24 cellular contexts compared by ENCODE assay signal in the genomic region with DNA sequence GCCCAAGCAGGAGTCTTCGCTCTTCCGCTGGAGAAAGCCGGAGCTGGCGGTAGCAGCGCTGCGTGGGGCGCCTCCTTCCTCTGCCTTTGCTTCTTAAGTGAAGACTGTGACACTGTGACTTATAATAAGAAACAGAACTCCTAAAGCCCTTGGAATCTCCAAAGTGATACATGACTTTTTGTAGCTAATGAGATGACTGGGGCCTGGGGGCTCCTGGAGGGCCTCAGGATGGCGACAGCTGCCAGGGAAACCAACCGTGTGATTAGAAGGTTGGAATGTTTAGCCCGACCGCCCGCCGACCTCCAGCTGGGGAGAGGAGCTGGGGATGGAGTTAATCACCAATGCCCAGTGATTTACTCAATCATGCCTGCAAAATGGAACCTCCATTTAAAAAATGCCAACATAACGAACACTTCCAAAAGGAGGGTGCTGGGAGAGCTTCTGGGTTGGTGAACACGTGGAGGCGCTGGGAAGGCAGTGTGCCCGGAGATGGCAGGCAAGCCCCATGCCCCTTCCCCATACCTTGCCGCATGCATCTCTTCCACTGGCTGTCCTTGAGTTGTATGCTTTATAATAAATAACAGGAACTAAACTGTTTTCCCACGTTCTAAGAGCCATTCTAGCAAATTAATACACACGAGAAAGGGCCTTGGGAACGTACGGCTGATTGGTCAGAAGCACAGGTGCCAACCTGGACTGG. TPM values are rescaled to one million over a fixed set of nuclear protein-coding genes. Genes with fewer than 3 reads are reported as not detected.
DNase-seq lines count a peak whose midpoint lies in the region; FAIRE-seq and TF ChIP-seq lines count a peak whose summit lies in the region.
"Had no signal": no experiment of that assay in that cellular context is flagged by ENCODE, and none has a peak within 500 bp of the region (broad histone marks: within the 10 kb centered on the region; RNA-seq: fewer than 3 reads in every experiment).

No MANE protein-coding gene starts in this region.

- no peaks in the 10 kb centered on the region for H3K36me3 ChIP-seq in SJCRH30
- H3K36me3 ChIP-seq in mammary epithelial cell (ENCODE audit: insufficient read depth, low read length): no peaks in the 10 kb centered on the region
- no peaks in the 10 kb centered on the region for H3K36me3 ChIP-seq in MM.1S (replicated peaks; ENCODE audit: insufficient read depth, low read length)
- H3K36me3 ChIP-seq: ascending aorta, esophagus muscularis mucosa, gastrocnemius medialis, HAP-1, pancreas had no signal

- no peak overlapping the region for H3K9ac ChIP-seq in mammary epithelial cell (ENCODE audit: insufficient read depth, low read length)
- no peak overlapping the region for H3K9ac ChIP-seq in MM.1S (ENCODE audit: low read length)

- H3K4me2 ChIP-seq in mammary epithelial cell (ENCODE audit: insufficient read depth, low read depth, low read length): no peak overlapping the region
- H3K4me2 ChIP-seq in MM.1S (ENCODE audit: low read depth, low read length): no peak overlapping the region

- H3K27me3 ChIP-seq in SJCRH30 (0 out of 2 replicates have a peak, but pooled peaks cover 2% of the 10 kb centered on the region), mammary epithelial cell (ENCODE audit: insufficient read depth, low read length) (peaks cover 9% of the 10 kb centered on the region), MM.1S (replicated peaks; ENCODE audit: insufficient read depth, low read length) (no peaks in the 10 kb centered on the region)
- H3K27me3 ChIP-seq: ascending aorta, pancreas had no signal

- no peaks in the 10 kb centered on the region for H3F3A ChIP-seq in MM.1S (ENCODE audit: insufficient read depth, low read length)

- peak; percentile 9 for FAIRE-seq in HTR-8/SVneo (lab: Jason Lieb, UNC)
- FAIRE-seq: GM18507, kidney, pancreas had no signal

- no peak for DNase-seq in HTR-8/SVneo (ENCODE audit: insufficient read length, low spot score)
- peak; percentile 46 to 60 for DNase-seq in SJCRH30
- DNase-seq in kidney glomerular epithelial cell (lab: John Stamatoyannopoulos, UW): peak; percentile 62
- peak; percentile 89 for DNase-seq in retina
- no peak for DNase-seq in mammary epithelial cell
- DNase-seq in NCI-H226: no peak
- DNase-seq in MM.1S: no peak
- DNase-seq: activated CD4-positive, alpha-beta T cell treated with anti-CD3 and anti-CD28 coated beads for 36 hours; activated CD8-positive, alpha-beta memory T cell treated with anti-CD3 and anti-CD28 coated beads for 24 hours; activated T-cell treated with anti-CD3 and anti-CD28 coated beads, Interleukin-2, amount 50 U/mL, for 48 hours; CD4-positive, CD25-positive, alpha-beta regulatory T cell; effector CD8-positive, alpha-beta T cell; gastrocnemius medialis; GDM1; IMR-90; kidney; NCI-H774; OCI-M1 had no signal

- no peaks in the 10 kb centered on the region for H4K20me1 ChIP-seq in mammary epithelial cell (ENCODE audit: insufficient read depth, low read length)
- H4K20me1 ChIP-seq in MM.1S (ENCODE audit: insufficient read depth, low read length): no peaks in the 10 kb centered on the region

- no TSS peak for BruUV-seq in mammary epithelial cell (replicated peaks; lab: Mats Ljungman, UMichigan)

- H3K9me3 ChIP-seq in SJCRH30 (replicated peaks): no peaks in the 10 kb centered on the region
- H3K9me3 ChIP-seq in mammary epithelial cell (replicated peaks; ENCODE audit: insufficient read depth, low read length): no peaks in the 10 kb centered on the region
- H3K9me3 ChIP-seq in MM.1S (replicated peaks; ENCODE audit: insufficient read depth, low read length): no peaks in the 10 kb centered on the region
- H3K9me3 ChIP-seq: ascending aorta, esophagus muscularis mucosa, gastrocnemius medialis, HAP-1, pancreas had no signal

- H3K9me2 ChIP-seq in MM.1S (replicated peaks; ENCODE audit: insufficient read depth, low read length): no peaks in the 10 kb centered on the region

- in situ Hi-C loops in mammary epithelial cell (cut with MboI; ENCODE audit: low sequenced_read_pairs in 2 of 2): no loop called here

- TF ChIP-seq CTCF in mammary epithelial cell (conservative IDR thresholded peaks at IDR 0.05 in 1 of 2, IDR thresholded peaks at IDR 0.05 in 1 of 2; ENCODE audit: extremely low read depth in 1 of 2, insufficient read depth in 1 of 2, low read depth in 1 of 2, low read length in 2 of 2): no peak
- TF ChIP-seq CTCF in MM.1S (IDR thresholded peaks at IDR 0.05; ENCODE audit: low read length): no peak

- no peak overlapping the region for H3K27ac ChIP-seq in SJCRH30
- H3K27ac ChIP-seq in mammary epithelial cell (ENCODE audit: insufficient read depth, low read depth, low read length): no peak overlapping the region
- no peak overlapping the region for H3K27ac ChIP-seq in MM.1S (ENCODE audit: low read length)
- H3K27ac ChIP-seq: ascending aorta, esophagus muscularis mucosa, gastrocnemius medialis, pancreas had no signal

- intact Hi-C loops in mammary epithelial cell (cut with micrococcal nuclease): no loop called here

- H3K4me3 ChIP-seq in SJCRH30: no peak overlapping the region
- H3K4me3 ChIP-seq in mammary epithelial cell (replicated peaks in 1 of 3; ENCODE audit: insufficient read depth in 1 of 3, low read depth in 2 of 3, low read length in 3 of 3): no peak overlapping the region
- no peak overlapping the region for H3K4me3 ChIP-seq in MM.1S (ENCODE audit: low read length)
- H3K4me3 ChIP-seq: ascending aorta, esophagus muscularis mucosa, gastrocnemius medialis, HAP-1, pancreas had no signal

- dilution Hi-C loops in mammary epithelial cell (cut with HindIII; ENCODE audit: low sequenced_read_pairs): no loop called here

- CTCF ChIA-PET in mammary epithelial cell (lab: Charles Lee; ENCODE audit: low non-redundant PET): no interaction called here

- H3K79me2 ChIP-seq in mammary epithelial cell (ENCODE audit: insufficient read depth, low read length) (no peaks in the 10 kb centered on the region), MM.1S (ENCODE audit: low read length) (no peaks in the 10 kb centered on the region)

- no peak overlapping the region for H2AFZ ChIP-seq in mammary epithelial cell (ENCODE audit: low read depth, low read length)
- H2AFZ ChIP-seq in MM.1S (ENCODE audit: low read length): no peak overlapping the region

- 74% methylated on average over 22 of the region's 22 CpGs for WGBS in mammary epithelial cell (ENCODE audit: low coverage, missing lambda C conversion rate)

- H3K4me1 ChIP-seq in SJCRH30: no peaks in the 10 kb centered on the region
- no peaks in the 10 kb centered on the region for H3K4me1 ChIP-seq in mammary epithelial cell (ENCODE audit: insufficient read depth, low read length)
- H3K4me1 ChIP-seq in MM.1S (ENCODE audit: low read length): no peaks in the 10 kb centered on the region
- H3K4me1 ChIP-seq: ascending aorta, gastrocnemius medialis, HAP-1, pancreas had no signal

RNA-seq across cellular contexts. Expression of a gene that starts 29.0 kb away (rescaled TPM):
- not detected in 2 replicates for total RNA-seq in SJCRH30 (2014; rRNA removed; shearing (Covaris generic))
- total RNA-seq in mammary epithelial cell: not detected
- not detected for polyA plus RNA-seq in mammary epithelial cell
- not detected for polyA minus RNA-seq in mammary epithelial cell
- total RNA-seq: ascending aorta, cerebellum, IMR-90 had no signal
- polyA plus RNA-seq: IMR-90 had no signal

Comparison
In these comparisons a context has a peak if more than half of its experiments do, and no peak if none do; other contexts are left out.
1. DNase-seq: peak in SJCRH30 (2 of 2), kidney glomerular epithelial cell (single experiment) and retina (single experiment); none in HTR-8/SVneo (single experiment), mammary epithelial cell (single experiment), NCI-H226 (single experiment) and MM.1S (single experiment).